21 cellular contexts compared by ENCODE assay signal in the genomic region with DNA sequence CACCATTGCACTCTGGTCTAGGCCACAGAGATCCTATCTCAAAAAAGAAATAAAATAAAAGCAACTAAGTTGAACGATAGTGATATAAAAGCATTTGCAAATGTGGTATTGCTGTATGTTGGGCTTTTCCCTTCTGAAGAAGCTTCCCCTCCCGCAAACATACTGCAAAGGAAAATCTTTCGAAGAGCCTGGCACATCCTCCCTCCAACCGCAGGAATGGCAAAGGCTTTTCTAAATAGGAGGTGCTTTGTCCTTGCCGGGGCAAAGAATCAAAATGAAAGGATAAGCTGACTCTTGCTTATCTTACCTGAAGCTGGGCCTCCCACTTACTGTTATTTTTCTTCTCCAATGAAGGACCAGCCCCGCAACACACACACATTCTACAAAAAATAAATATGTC. TPM values are rescaled to one million over a fixed set of nuclear protein-coding genes. Genes with fewer than 3 reads are reported as not detected.
DNase-seq lines count a peak whose midpoint lies in the region; ATAC-seq, FAIRE-seq and TF ChIP-seq lines count a peak whose summit lies in the region.
"Had no signal": no experiment of that assay in that cellular context is flagged by ENCODE, and none has a peak within 500 bp of the region (broad histone marks: within the 10 kb centered on the region; RNA-seq: fewer than 3 reads in every experiment).

No MANE protein-coding gene starts in this region.

- H3K4me1 ChIP-seq in liver (ENCODE audit: control insufficient read depth in 4 of 4, insufficient read depth in 4 of 4, low read length in 3 of 4) (peaks cover 22 to 85% (median 49%) of the 10 kb centered on the region in 4 donors), HepG2 (ENCODE audit: insufficient read depth, low read length) (peaks cover 96% of the 10 kb centered on the region)

- POLR2A ChIA-PET in HepG2 (lab: Yijun Ruan, JAX) (interaction anchor here (1.1 kb wide), 1 partner anchor 28 kb away, joined by 4 read pairs; no protein-coding TSS in a partner anchor), T-cell (lab: Charles Lee) (interaction anchor here (0.7 to 1.1 kb wide), 2 partner anchors 33 to 44 kb away, joined by 3 to 4 read pairs; no protein-coding TSS in a partner anchor)

- BruUV-seq in HepG2 (replicated peaks; lab: Mats Ljungman, UMichigan), result no TSS peak

- TF ChIP-seq POLR2A in HepG2 (IDR thresholded peaks at IDR 0.05; ENCODE audit: insufficient read depth in 1 of 2, low read depth in 2 of 2, low read length in 2 of 2), result no peak

- H3K27me3 ChIP-seq in liver (ENCODE audit: control insufficient read depth in 4 of 4, insufficient read depth in 4 of 4, low read length in 3 of 4) (no peaks in the 10 kb centered on the region), HepG2 (ENCODE audit: control insufficient read depth in 1 of 2, insufficient read depth in 2 of 2, low read length in 2 of 2) (no peaks in the 10 kb centered on the region)
- H3K27me3 ChIP-seq: heart right ventricle, spleen had no signal

- in situ Hi-C loops in HepG2 (cut with HindIII; ENCODE audit: extremely low pct_ligation_motif_present, low pct_unique_long_range_greater_than_20kb), result no loop called here

- TF ChIP-seq EP300 in HepG2 (IDR thresholded peaks at IDR 0.05; ENCODE audit: low read depth in 2 of 2, low read length in 2 of 2) (no peak), HepG2 (CRISPR knock-in tag; IDR thresholded peaks at IDR 0.05; ENCODE audit: borderline replicate concordance) (no peak)

- peaks cover 66% of the 10 kb centered on the region for H3K79me2 ChIP-seq in HepG2 (ENCODE audit: insufficient read depth, low read length)

- peak overlapping the region; percentile 28 to 64 (median 57) for H3K4me3 Mint-ChIP-seq in T-cell

- H3K4me3 ChIP-seq in liver (ENCODE audit: low read depth in 1 of 3, low read length in 3 of 3), result no peak overlapping the region
- H3K4me3 ChIP-seq in HepG2 (replicated peaks in 1 of 3; ENCODE audit: insufficient read depth in 1 of 3, low read depth in 2 of 3, low read length in 3 of 3), result no peak overlapping the region
- H3K4me3 ChIP-seq: heart right ventricle, spleen had no signal

- H3K36me3 ChIP-seq in liver (ENCODE audit: control insufficient read depth in 4 of 4, insufficient read depth in 3 of 4, low read depth in 1 of 4, low read length in 3 of 4) (no peaks in the 10 kb centered on the region), HepG2 (replicated peaks in 1 of 2; ENCODE audit: control insufficient read depth in 1 of 2, insufficient read depth in 2 of 2, low read length in 2 of 2) (no peaks in the 10 kb centered on the region)
- H3K36me3 ChIP-seq: heart right ventricle had no signal

- intact Hi-C loops in HepG2 (cut with micrococcal nuclease; ENCODE audit: unreplicated experiment), result no loop called here

- no peak overlapping the region for H3K4me2 ChIP-seq in HepG2 (ENCODE audit: low read depth, low read length)

- no peak for TF ChIP-seq RAD21 in liver (IDR thresholded peaks at IDR 0.05)
- TF ChIP-seq RAD21 in HepG2 (CRISPR knock-in tag; IDR thresholded peaks at IDR 0.05), result no peak

- no peaks in the 10 kb centered on the region for H4K20me1 ChIP-seq in HepG2 (ENCODE audit: insufficient read depth, low read length)

- 51% methylated on average over 6 of the region's 6 CpGs for WGBS in liver
- WGBS in HepG2 (ENCODE audit: low lambda C conversion rate), result 88% methylated on average over 6 of the region's 6 CpGs

- DNase-seq in HepG2 (ENCODE audit: low spot score), result no peak
- DNase-seq in T-cell, result no peak
- peak; percentile 77 for DNase-seq in amniotic epithelial cell (ENCODE audit: low read depth)
- DNase-seq in substantia nigra (lab: John Stamatoyannopoulos, UW), result no peak
- no peak for DNase-seq in DMS53 (lab: John Stamatoyannopoulos, UW)
- no peak for DNase-seq in NK-92 (lab: John Stamatoyannopoulos, UW; ENCODE audit: unreplicated experiment)
- DNase-seq: activated CD4-positive, CD25-positive, alpha-beta regulatory T cell treated with anti-CD3 and anti-CD28 coated beads, Interleukin-2, amount 50 U/mL, for 72 hours; activated CD8-positive, alpha-beta memory T cell treated with anti-CD3 and anti-CD28 coated beads, Interleukin-2, amount 50 U/mL, for 4 hours; anterior cingulate cortex; caudate nucleus; COR-L47; dermis blood vessel endothelial cell; EL; heart right ventricle; NCI-H1105; NCI-H2081 treated with DMSO at 0.1 percent for 48 hours; RPMI8226; spleen; stimulated activated CD4-positive, alpha-beta T cell treated with anti-CD3 and anti-CD28 coated beads, Interleukin-4, amount 100 ng/mL, for 24 hours had no signal

- H3K4me1 Mint-ChIP-seq in T-cell, result peaks cover 95 to 98% (median 97%) of the 10 kb centered on the region in 3 donors

- no peak for FAIRE-seq in HepG2 (lab: Jason Lieb, UNC)

- ATAC-seq in HepG2, result no peak
- ATAC-seq in T-cell (replicated peaks in 1 of 4), result no peak
- ATAC-seq in GM19328 (IDR thresholded peaks at IDR 0.05; ENCODE audit: unreplicated experiment), result no peak
- ATAC-seq: heart right ventricle had no signal

- no peak overlapping the region for H2AFZ ChIP-seq in HepG2 (ENCODE audit: low read length)

- peak overlapping the region; percentile 82 to 92 for H3K27ac Mint-ChIP-seq in T-cell

- H3K36me3 Mint-ChIP-seq in T-cell, result peaks cover 17% of the 10 kb centered on the region

- CTCF ChIA-PET in HepG2 (lab: Yijun Ruan, JAX; ENCODE audit: low intra/inter-chr PET ratio, low total read pairs), result no interaction called here
- CTCF ChIA-PET in T-cell (lab: Charles Lee), result interaction anchor here in 1 of 2 donors (0.6 to 1.2 kb wide), 2 partner anchors 98 to 770 kb away, joined by 3 read pairs; no protein-coding TSS in a partner anchor

- H3K27ac ChIP-seq in liver (ENCODE audit: low read depth in 1 of 2, low read length in 2 of 2) (peak overlapping the region; percentile 45 to 70), HepG2 (ENCODE audit: extremely low read length, insufficient read depth, low read length) (no peak overlapping the region), substantia nigra (ENCODE audit: low read depth, low read length, poor library complexity, severe bottlenecking) (peak overlapping the region; percentile 20)
- H3K27ac ChIP-seq: heart right ventricle, spleen had no signal

- no peaks in the 10 kb centered on the region for H3K9me3 Mint-ChIP-seq in T-cell

- TF ChIP-seq CTCF in liver (IDR thresholded peaks at IDR 0.05; ENCODE audit: low read depth, low read length, missing input control) (no peak), HepG2 (CRISPR knock-in tag; IDR thresholded peaks at IDR 0.05) (no peak)

- H3K9me3 ChIP-seq in liver (ENCODE audit: control insufficient read depth in 4 of 4, low read length in 3 of 4) (no peaks in the 10 kb centered on the region), HepG2 (ENCODE audit: low read length) (no peaks in the 10 kb centered on the region)
- H3K9me3 ChIP-seq: spleen had no signal

- no peaks in the 10 kb centered on the region for H3K27me3 Mint-ChIP-seq in T-cell

- peak overlapping the region in 1 of 2 donors; percentile 55 for H3K9ac ChIP-seq in liver (ENCODE audit: low read depth in 1 of 2, low read length in 2 of 2)
- no peak overlapping the region for H3K9ac ChIP-seq in HepG2 (ENCODE audit: insufficient read depth, low read depth, low read length)

TF ChIP-seq in liver, 16 proteins besides CTCF, POLR2A, EP300 and RAD21 (continues in another document):
- no peak for TF ChIP-seq HNF4G (IDR thresholded peaks at IDR 0.05)
- no peak for TF ChIP-seq GABPA (IDR thresholded peaks at IDR 0.05 in 1 of 2, conservative IDR thresholded peaks at IDR 0.05 in 1 of 2)

TF ChIP-seq in HepG2, 621 proteins besides CTCF, POLR2A, EP300 and RAD21 (continues in another document):
- TF ChIP-seq ZNF644 (CRISPR knock-in tag; IDR thresholded peaks at IDR 0.05; ENCODE audit: low read depth) (no peak), RFX1 (IDR thresholded peaks at IDR 0.05) (no peak), ZNF878 (CRISPR knock-in tag; IDR thresholded peaks at IDR 0.05) (no peak), HDAC1 (CRISPR knock-in tag; IDR thresholded peaks at IDR 0.05) (no peak), MBD4 (IDR thresholded peaks at IDR 0.05; ENCODE audit: borderline replicate concordance, low read length) (no peak)
- TF ChIP-seq, protein P1, sequence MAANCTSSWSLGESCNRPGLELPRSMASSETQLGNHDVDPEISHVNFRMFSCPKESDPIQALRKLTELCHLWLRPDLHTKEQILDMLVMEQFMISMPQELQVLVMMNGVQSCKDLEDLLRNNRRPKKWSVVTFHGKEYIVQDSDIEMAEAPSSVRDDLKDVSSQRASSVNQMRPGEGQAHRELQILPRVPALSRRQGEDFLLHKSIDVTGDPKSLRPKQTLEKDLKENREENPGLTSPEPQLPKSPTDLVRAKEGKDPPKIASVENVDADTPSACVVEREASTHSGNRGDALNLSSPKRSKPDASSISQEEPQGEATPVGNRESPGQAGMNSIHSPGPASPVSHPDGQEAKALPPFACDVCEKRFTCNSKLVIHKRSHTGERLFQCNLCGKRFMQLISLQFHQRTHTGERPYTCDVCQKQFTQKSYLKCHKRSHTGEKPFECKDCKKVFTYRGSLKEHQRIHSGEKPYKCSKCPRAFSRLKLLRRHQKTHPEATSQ (CRISPR knock-in tag; IDR thresholded peaks at IDR 0.05; ENCODE audit: borderline replicate concordance), result no peak

RNA-seq across cellular contexts. Expression of a gene that starts 45.8 kb away (rescaled TPM):
- total RNA-seq in liver (10 to 100 TPM; 37.4 to 82.3 TPM), HepG2 (2016; rRNA removed; fragmentation: Illumina TruSeq; extraction: Trizol) (22.8 and 23.1 TPM in 2 replicates), T-cell (100 to 1,000 TPM; 109 to 170 (median 112) TPM)
- polyA plus RNA-seq in liver (10 to 100 TPM; 22.2 to 26.6 TPM), HepG2 (2011; rRNA removed) (17.3 TPM in 2 replicates)
- total RNA-seq in HepG2 (2016; cell fraction: cytosol; rRNA removed; fragmentation: Illumina TruSeq; extraction: Trizol; ENCODE audit: low read depth), result 5.4 and 6.5 TPM in 2 replicates
- 21.5 and 23.8 TPM in 2 replicates for total RNA-seq in HepG2 (2016; cell fraction: insoluble cytoplasmic fraction; rRNA removed; fragmentation: Illumina TruSeq; extraction: Trizol)
- 9.0 and 9.4 TPM in 2 replicates for total RNA-seq in HepG2 (2016; cell fraction: membrane; rRNA removed; fragmentation: Illumina TruSeq; extraction: Trizol)
- 33.8 and 36.7 TPM in 2 replicates for total RNA-seq in HepG2 (2016; cell fraction: nucleus; rRNA removed; fragmentation: Illumina TruSeq; extraction: Trizol)
- polyA plus RNA-seq in HepG2 (2011; cell fraction: cytosol; rRNA removed), result 12.6 and 17.2 TPM in 2 replicates
- polyA plus RNA-seq in HepG2 (2011; cell fraction: nucleus; rRNA removed), result 7.1 and 8.9 TPM in 2 replicates
- 19.5 and 21.6 TPM in 2 replicates for polyA plus RNA-seq in HepG2 (2012)
- polyA plus RNA-seq in HepG2 (2016; cell fraction: cytosol; fragmentation: Illumina TruSeq; extraction: Trizol; ENCODE audit: low read depth), result 0.84 and 0.86 TPM in 2 replicates
- polyA plus RNA-seq in HepG2 (2016; cell fraction: insoluble cytoplasmic fraction; fragmentation: Illumina TruSeq; extraction: Trizol; ENCODE audit: low read depth), result 9.7 and 9.9 TPM in 2 replicates
- 2.2 and 3.1 TPM in 2 replicates for polyA plus RNA-seq in HepG2 (2016; cell fraction: membrane; fragmentation: Illumina TruSeq; extraction: Trizol; ENCODE audit: low read depth)
- polyA plus RNA-seq in HepG2 (2016; cell fraction: nucleus; fragmentation: Illumina TruSeq; extraction: Trizol; ENCODE audit: insufficient read depth, low read depth), result 20.5 and 22.1 TPM in 2 replicates
- polyA minus RNA-seq in HepG2 (2011; rRNA and poly(A)+ RNA removed; ENCODE audit: low replicate concordance), result 6.4 and 56.6 TPM in 2 replicates
- 25.1 and 29.5 TPM in 2 replicates for polyA minus RNA-seq in HepG2 (2011; cell fraction: cytosol; rRNA and poly(A)+ RNA removed)
- polyA minus RNA-seq in HepG2 (2011; cell fraction: nucleus; rRNA and poly(A)+ RNA removed), result 22.3 and 25.4 TPM in 2 replicates
